Comparison of ENCODE assay signal across 34 cellular contexts in the genomic region with DNA sequence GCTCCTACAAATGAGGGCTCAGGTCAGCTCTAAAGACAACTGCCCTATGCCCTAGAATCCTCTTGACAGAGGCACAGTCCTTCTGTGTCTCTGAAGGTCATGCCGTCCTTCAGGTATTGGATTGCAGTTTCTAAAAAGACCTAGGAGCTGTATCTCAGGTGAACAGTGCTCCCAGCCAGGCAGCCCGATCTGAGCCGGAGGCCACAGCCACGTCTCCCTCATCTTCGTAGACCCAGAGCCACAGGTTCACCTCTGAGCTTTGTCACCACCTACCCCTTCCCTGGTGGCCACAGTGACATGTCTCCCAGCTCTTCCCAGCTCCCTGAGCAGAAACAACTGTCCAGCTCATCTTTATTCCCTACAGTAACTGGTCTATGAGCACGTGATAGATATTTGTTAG.
"Had no signal": no experiment of that assay in that cellular context is flagged by ENCODE, and none has a peak within 500 bp of the region (broad histone marks: within the 10 kb centered on the region; RNA-seq: fewer than 3 reads in every experiment).

No MANE protein-coding gene starts in this region.

- DNase-seq: activated B cell treated with CpG ODN at 0.5 μM for 24 hours; activated CD4-positive, alpha-beta memory T cell treated with anti-CD3 and anti-CD28 coated beads for 36 hours; activated CD4-positive, alpha-beta T cell treated with anti-CD3 and anti-CD28 coated beads for 4 hours; activated CD4-positive, alpha-beta T cell treated with anti-CD3 and anti-CD28 coated beads, Interleukin-2, amount 10 ng/mL, durations not matched to agents 24 days and 14 days; activated CD4-positive, alpha-beta T cell treated with anti-CD3 and anti-CD28 coated beads, Interleukin-2, amount 50 U/mL, for 1 hour; activated CD4-positive, alpha-beta T cell treated with anti-CD3 and anti-CD28 coated beads, Interleukin-2, amount 50 U/mL, for 4 hours; activated CD4-positive, CD25-positive, alpha-beta regulatory T cell treated with anti-CD3 and anti-CD28 coated beads, Interleukin-2, amount 50 U/mL, for 72 hours; activated CD8-positive, alpha-beta memory T cell treated with anti-CD3 and anti-CD28 coated beads, Interleukin-2, amount 50 U/mL, for 4 hours; activated CD8-positive, alpha-beta T cell treated with anti-CD3 and anti-CD28 coated beads for 36 hours; activated effector memory CD4-positive, alpha-beta T cell treated with anti-CD3 and anti-CD28 coated beads, Interleukin-2, amount 50 U/mL, for 16 hours; activated gamma-delta T cell treated with Interleukin-2 at 50 U/mL for 16 hours; activated naive CD4-positive, alpha-beta T cell; activated naive CD4-positive, alpha-beta T cell treated with anti-CD3 and anti-CD28 coated beads for 36 hours; activated naive CD4-positive, alpha-beta T cell treated with anti-CD3 and anti-CD28 coated beads, Interleukin-2, amount 50 U/mL, for 16 hours; activated naive CD8-positive, alpha-beta T cell treated with anti-CD3 and anti-CD28 coated beads for 36 hours; activated T-cell treated with anti-CD3 and anti-CD28 coated beads for 4 hours; activated T-cell treated with anti-CD3 and anti-CD28 coated beads, Interleukin-2, amount 50 U/mL, for 1 hour; activated T-cell treated with anti-CD3 and anti-CD28 coated beads, Interleukin-2, amount 50 U/mL, for 4 hours; activated T-cell treated with anti-CD3 and anti-CD28 coated beads, Interleukin-2, amount 50 U/mL, for 72 hours; adrenal gland; amniotic stem cell; aorta; body of pancreas; brain microvascular endothelial cell; central memory CD4-positive, alpha-beta T cell; T-cell; T-helper 2 cell; T-helper 9 cell had no signal

- H3K9me3 Mint-ChIP-seq: activated B cell treated with CpG ODN at 0.5 μM for 24 hours; activated CD4-positive, alpha-beta memory T cell treated with anti-CD3 and anti-CD28 coated beads for 36 hours; activated CD4-positive, alpha-beta T cell treated with anti-CD3 and anti-CD28 coated beads, Interleukin-2, amount 10 ng/mL, durations not matched to agents 24 days and 14 days; activated CD8-positive, alpha-beta T cell treated with anti-CD3 and anti-CD28 coated beads for 36 hours; activated naive CD4-positive, alpha-beta T cell treated with anti-CD3 and anti-CD28 coated beads for 36 hours; activated naive CD4-positive, alpha-beta T cell treated with anti-CD3 and anti-CD28 coated beads, Interleukin-2, amount 50 U/mL, for 72 hours; activated naive CD8-positive, alpha-beta T cell treated with anti-CD3 and anti-CD28 coated beads for 36 hours; activated T-cell treated with anti-CD3 and anti-CD28 coated beads, Interleukin-2, amount 50 U/mL, for 4 hours; activated T-cell treated with anti-CD3 and anti-CD28 coated beads, Interleukin-2, amount 50 U/mL, for 72 hours; activated T-helper 1 cell treated with anti-CD3 and anti-CD28 coated beads, Interleukin-12 subunit alpha, Interleukin-12 subunit beta, Interleukin-2, Interleukin-4 antibody, amounts not matched to agents 30 ng/mL and 10 ng/mL and 1 ng/mL, durations not matched to agents 14 hours and 24 hours and 36 hours; activated T-helper 17 cell treated with anti-CD3 and anti-CD28 coated beads, Interleukin-2, amount 50 U/mL, for 72 hours; T-cell; T-helper 2 cell treated with Interferon-gamma antibody and Interleukin-4, amounts not matched to agents 5 μg/mL and 100 μg/mL, for 36 hours had no signal

- ATAC-seq: activated CD8-positive, alpha-beta T cell treated with anti-CD3 and anti-CD28 coated beads for 36 hours; activated naive CD4-positive, alpha-beta T cell treated with anti-CD3 and anti-CD28 coated beads, Interleukin-2, amount 50 U/mL, for 72 hours; activated T-cell treated with anti-CD3 and anti-CD28 coated beads, Interleukin-2, amount 50 U/mL, for 4 hours; activated T-cell treated with anti-CD3 and anti-CD28 coated beads, Interleukin-2, amount 50 U/mL, for 72 hours; activated T-helper 17 cell treated with anti-CD3 and anti-CD28 coated beads, Interleukin-2, amount 50 U/mL, for 72 hours; body of pancreas; T-cell had no signal

- H3K36me3 ChIP-seq: adrenal gland, brain microvascular endothelial cell, breast epithelium had no signal

- H3K27me3 ChIP-seq: adrenal gland, body of pancreas, breast epithelium had no signal

- H3K4me3 Mint-ChIP-seq: activated B cell treated with CpG ODN at 0.5 μM for 24 hours; activated CD4-positive, alpha-beta memory T cell treated with anti-CD3 and anti-CD28 coated beads for 36 hours; activated CD4-positive, alpha-beta T cell treated with anti-CD3 and anti-CD28 coated beads, Interleukin-2, amount 10 ng/mL, durations not matched to agents 24 days and 14 days; activated CD8-positive, alpha-beta T cell treated with anti-CD3 and anti-CD28 coated beads for 36 hours; activated naive CD4-positive, alpha-beta T cell treated with anti-CD3 and anti-CD28 coated beads for 36 hours; activated naive CD8-positive, alpha-beta T cell treated with anti-CD3 and anti-CD28 coated beads for 36 hours; activated T-cell treated with anti-CD3 and anti-CD28 coated beads, Interleukin-2, amount 50 U/mL, for 4 hours; activated T-cell treated with anti-CD3 and anti-CD28 coated beads, Interleukin-2, amount 50 U/mL, for 72 hours; activated T-helper 1 cell treated with anti-CD3 and anti-CD28 coated beads, Interleukin-12 subunit alpha, Interleukin-12 subunit beta, Interleukin-2, Interleukin-4 antibody, amounts not matched to agents 30 ng/mL and 10 ng/mL and 1 ng/mL, durations not matched to agents 14 hours and 24 hours and 36 hours; activated T-helper 17 cell treated with anti-CD3 and anti-CD28 coated beads, Interleukin-2, amount 50 U/mL, for 72 hours; T-cell; T-helper 2 cell treated with Interferon-gamma antibody and Interleukin-4, amounts not matched to agents 5 μg/mL and 100 μg/mL, for 36 hours had no signal

- H3K36me3 Mint-ChIP-seq: activated CD4-positive, alpha-beta memory T cell treated with anti-CD3 and anti-CD28 coated beads for 36 hours; activated naive CD4-positive, alpha-beta T cell treated with anti-CD3 and anti-CD28 coated beads, Interleukin-2, amount 50 U/mL, for 72 hours; activated naive CD8-positive, alpha-beta T cell treated with anti-CD3 and anti-CD28 coated beads for 36 hours; T-cell had no signal

- H3K4me1 ChIP-seq: adrenal gland, breast epithelium had no signal

- H3K9me3 ChIP-seq: adrenal gland, body of pancreas, breast epithelium had no signal

- H3K27ac ChIP-seq: adrenal gland, body of pancreas, brain microvascular endothelial cell, breast epithelium, VCaP had no signal

- H3K27ac Mint-ChIP-seq: activated B cell treated with CpG ODN at 0.5 μM for 24 hours; activated CD4-positive, alpha-beta memory T cell treated with anti-CD3 and anti-CD28 coated beads for 36 hours; activated CD4-positive, alpha-beta T cell treated with anti-CD3 and anti-CD28 coated beads, Interleukin-2, amount 10 ng/mL, durations not matched to agents 24 days and 14 days; activated CD8-positive, alpha-beta T cell treated with anti-CD3 and anti-CD28 coated beads for 36 hours; activated naive CD4-positive, alpha-beta T cell treated with anti-CD3 and anti-CD28 coated beads for 36 hours; activated naive CD8-positive, alpha-beta T cell treated with anti-CD3 and anti-CD28 coated beads for 36 hours; activated T-cell treated with anti-CD3 and anti-CD28 coated beads, Interleukin-2, amount 50 U/mL, for 72 hours; activated T-helper 1 cell treated with anti-CD3 and anti-CD28 coated beads, Interleukin-12 subunit alpha, Interleukin-12 subunit beta, Interleukin-2, Interleukin-4 antibody, amounts not matched to agents 30 ng/mL and 10 ng/mL and 1 ng/mL, durations not matched to agents 14 hours and 24 hours and 36 hours; activated T-helper 17 cell treated with anti-CD3 and anti-CD28 coated beads, Interleukin-2, amount 50 U/mL, for 72 hours; T-cell; T-helper 2 cell treated with Interferon-gamma antibody and Interleukin-4, amounts not matched to agents 5 μg/mL and 100 μg/mL, for 36 hours had no signal

- H3K4me3 ChIP-seq: adrenal gland, body of pancreas, breast epithelium had no signal
